In the genomic region with DNA sequence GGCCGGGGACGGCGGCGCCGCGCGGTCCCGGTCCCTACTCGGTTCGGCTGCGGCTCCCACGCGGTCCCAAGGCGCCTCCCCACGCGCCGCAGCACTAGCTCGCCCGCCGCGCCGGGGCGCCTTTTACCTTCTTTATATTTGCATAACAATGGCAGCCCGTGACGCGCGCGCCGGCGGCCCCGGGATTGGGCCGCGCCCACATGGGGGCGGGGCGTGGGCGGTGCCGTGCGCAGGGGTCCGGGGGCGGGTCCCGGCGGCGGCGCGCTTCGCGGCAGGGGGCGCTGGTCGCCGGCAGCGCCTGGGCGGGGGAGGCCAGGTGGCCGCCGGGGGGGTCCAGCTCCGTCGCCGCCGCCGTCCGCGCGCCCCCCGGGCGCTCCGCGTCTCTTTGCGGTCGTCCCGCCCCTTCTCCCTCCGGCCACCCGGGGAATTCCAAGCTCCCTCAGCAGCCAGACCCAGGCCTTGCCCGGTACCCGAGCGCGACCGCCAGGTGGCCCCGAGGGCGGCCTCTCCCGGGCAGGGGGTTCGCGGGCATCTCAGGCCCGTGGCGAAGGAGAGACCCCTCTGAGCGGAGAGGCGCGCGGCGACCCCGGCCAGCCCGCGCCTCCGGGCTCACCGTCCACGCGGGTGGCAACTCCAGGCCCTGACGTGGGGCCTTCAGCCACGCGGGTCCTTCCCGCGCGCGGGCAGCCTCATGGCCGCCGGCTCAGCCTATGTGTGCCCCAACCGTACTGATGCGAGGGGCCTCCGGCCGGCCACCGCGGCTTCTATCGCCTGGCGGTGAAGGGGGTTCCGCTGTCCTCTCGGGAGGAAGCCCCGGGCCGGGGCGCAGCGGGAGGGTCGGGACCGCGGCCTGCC, we compare ENCODE assay signal across 8 cellular contexts. TPM values are rescaled to one million over a fixed set of nuclear protein-coding genes. Genes with fewer than 3 reads are reported as not detected.
DNase-seq lines count a peak whose midpoint lies in the region; ATAC-seq, FAIRE-seq and TF ChIP-seq lines count a peak whose summit lies in the region.

Gene NRARP, minus strand, starts transcription at position 96 of the 855 bp plus-strand sequence. CDS start 343 bp downstream, outside the sequence.

- peak in 3 of 4 donors; percentile 75 to 96 (median 79) for TF ChIP-seq POLR2A in esophagus squamous epithelium (IDR thresholded peaks at IDR 0.05)

- peak within 1 kb of the TSS; percentile 30 for H3K27ac ChIP-seq in PC-3 (ENCODE audit: low read length)
- H3K27ac ChIP-seq in esophagus squamous epithelium: peak within 1 kb of the TSS; percentile 84 to 94 (median 90)

- peak within 1 kb of the TSS; percentile 52 to 86 (median 66) for H3K4me3 Mint-ChIP-seq in naive B cell

- TF ChIP-seq CTCF in PC-3 (conservative IDR thresholded peaks at IDR 0.05; ENCODE audit: low read depth, low read length) (peak; percentile 42), esophagus squamous epithelium (IDR thresholded peaks at IDR 0.05) (peak in 5 of 6 experiments; percentile 15 to 71 (median 53))

- BruUV-seq in PC-3 (replicated peaks; lab: Mats Ljungman, UMichigan): no TSS peak

- peak within 1 kb of the TSS in 1 of 6 donors; percentile 69 for H3K27ac Mint-ChIP-seq in naive B cell

- peak within 1 kb of the TSS; percentile 89 for H3K4me2 ChIP-seq in PC-3 (ENCODE audit: low read length)

- H3K36me3 ChIP-seq in PC-3 (ENCODE audit: low read depth, low read length) (no peaks in the 10 kb centered on the region), esophagus squamous epithelium (peaks cover 0 to 15% (median 0%) of the 10 kb centered on the region in 3 donors)

- H3K27me3 ChIP-seq in PC-3 (ENCODE audit: low read length) (no peaks in the 10 kb centered on the region), esophagus squamous epithelium (peaks cover 0 to 73% (median 2%) of the 10 kb centered on the region in 4 donors)

- peaks cover 5% of the 10 kb centered on the region; the same call in 1 of the 2 replicates for H3K4me1 ChIP-seq in PC-3 (ENCODE audit: insufficient read depth, low read length)
- H3K4me1 ChIP-seq in esophagus squamous epithelium: peaks cover 68 to 94% (median 69%) of the 10 kb centered on the region in 3 donors

- H3K9ac ChIP-seq in PC-3 (ENCODE audit: low read length): peak within 1 kb of the TSS; percentile 73

- CTCF ChIA-PET in PC-3 (lab: Charles Lee): interaction anchor here (0.5 to 1.9 kb wide), 2 partner anchors 16 to 151 kb away, joined by 3 to 5 read pairs; no protein-coding TSS in a partner anchor

- H3K9me3 ChIP-seq in PC-3 (ENCODE audit: low read length) (no peaks in the 10 kb centered on the region), esophagus squamous epithelium (no peaks in the 10 kb centered on the region)

- peak; percentile 44 for ATAC-seq in GM19468 (IDR thresholded peaks at IDR 0.05; ENCODE audit: extremely low read depth, unreplicated experiment)
- ATAC-seq in PC-3: peak; percentile 65
- ATAC-seq in naive B cell (ENCODE audit: low read depth in 2 of 2): peak; percentile 86 to 87

- DNase-seq in COR-L47 (lab: John Stamatoyannopoulos, UW) (peak; percentile 87), HTR-8/SVneo (ENCODE audit: insufficient read length, low spot score) (peak; percentile 67), PC-3 (peak; percentile 85), esophagus squamous epithelium (lab: John Stamatoyannopoulos, UW) (peak; percentile 64), naive B cell (peak; percentile 95)
- DNase-seq in activated T-cell treated with anti-CD3 and anti-CD28 coated beads, Interleukin-2, amount 50 U/mL, for 1 hour: peak; percentile 96
- DNase-seq in stimulated activated CD8-positive, alpha-beta memory T cell treated with anti-CD3 and anti-CD28 coated beads, Interleukin-7, amount 100 ng/mL, for 48 hours (ENCODE audit: extremely low read depth in 1 of 2, low read depth in 1 of 2): peak; percentile 77 to 80

- H3K79me2 ChIP-seq in PC-3 (ENCODE audit: low read length): peaks cover 15% of the 10 kb centered on the region

- no peaks in the 10 kb centered on the region for H3K36me3 Mint-ChIP-seq in naive B cell

- peaks cover 10% of the 10 kb centered on the region for H4K20me1 ChIP-seq in PC-3 (ENCODE audit: low read length)

- FAIRE-seq in HTR-8/SVneo (lab: Jason Lieb, UNC): no peak

- peaks cover 11 to 28% (median 13%) of the 10 kb centered on the region in 3 donors for H3K4me1 Mint-ChIP-seq in naive B cell

- peaks cover 8 to 43% (median 10%) of the 10 kb centered on the region in 3 donors for H3K27me3 Mint-ChIP-seq in naive B cell

- 0% methylated on average over 5 to 10 of the region's 121 CpGs for WGBS in esophagus squamous epithelium, 2 donors

- no peaks in the 10 kb centered on the region for H3F3A ChIP-seq in PC-3 (ENCODE audit: low read length, unreplicated experiment)

- no peaks in the 10 kb centered on the region for H3K9me2 ChIP-seq in PC-3 (replicated peaks; ENCODE audit: low read length)

- H3K9me3 Mint-ChIP-seq in naive B cell: no peaks in the 10 kb centered on the region

- H2AFZ ChIP-seq in PC-3 (ENCODE audit: low read length): peak within 1 kb of the TSS; percentile 55; the same call in 1 of the 2 replicates

- intact Hi-C loops in PC-3 (cut with micrococcal nuclease): no loop called here
- intact Hi-C loops in esophagus squamous epithelium (cut with DNase I): no loop called here

- peak within 1 kb of the TSS; percentile 89 for H3K4me3 ChIP-seq in PC-3 (ENCODE audit: low read length)
- H3K4me3 ChIP-seq in esophagus squamous epithelium: peak within 1 kb of the TSS; percentile 53 to 79 (median 58)

- POLR2A ChIA-PET in PC-3 (lab: Charles Lee; ENCODE audit: unreplicated experiment): interaction anchor here (0.6 kb wide), 1 partner anchor 30 kb away, joined by 3 read pairs; no protein-coding TSS in a partner anchor

RNA-seq across cellular contexts. Expression of gene NRARP, which starts in this region (rescaled TPM):
- 35.5 and 36.8 TPM in 2 replicates for total RNA-seq in PC-3 (2014; rRNA removed)
- total RNA-seq in esophagus squamous epithelium: 10 to 100 TPM; 19.6 to 33.9 (median 27.5) TPM
- under 1 TPM in 1 of 6 donors, not detected in 5; 0.37 TPM for polyA plus RNA-seq in naive B cell (ENCODE audit: low read depth in 6 of 6)

Comparison
In these comparisons a context has a peak if more than half of its experiments do, and no peak if none do; other contexts are left out.
1. Peak in every context shown above with its lines: DNase-seq, ATAC-seq, H3K4me3 ChIP-seq and H3K27ac ChIP-seq.
2. Peak in DNase-seq and ATAC-seq in naive B cell; RNA of the gene not detected or under 1 TPM.